ENCODE assay signal across 2 cellular contexts in genomic region chr2:41907141-41907540, GRCh38.
TF ChIP-seq lines count a peak whose summit lies in the region.

No MANE protein-coding gene starts in this region.

TF ChIP-seq in IMR-90, 13 proteins besides CTCF, POLR2A, EP300 and RAD21:
- no peak for TF ChIP-seq MAZ (IDR thresholded peaks at IDR 0.05; ENCODE audit: borderline replicate concordance, low read depth, low read length)
- TF ChIP-seq CHD1 (IDR thresholded peaks at IDR 0.05; ENCODE audit: low read depth, low read length), result no peak
- TF ChIP-seq CEBPB (IDR thresholded peaks at IDR 0.05; ENCODE audit: low read depth, low read length), result no peak
- TF ChIP-seq FOS (IDR thresholded peaks at IDR 0.05; ENCODE audit: low read depth, low read length), result no peak
- no peak for TF ChIP-seq USF2 (IDR thresholded peaks at IDR 0.05; ENCODE audit: low read depth, low read length)
- no peak for TF ChIP-seq MXI1 (IDR thresholded peaks at IDR 0.05; ENCODE audit: borderline replicate concordance, low read depth, low read length)
- TF ChIP-seq MAFK (IDR thresholded peaks at IDR 0.05; ENCODE audit: low read depth, low read length), result no peak
- TF ChIP-seq RCOR1 (IDR thresholded peaks at IDR 0.05; ENCODE audit: insufficient replicate concordance, low read length), result no peak
- TF ChIP-seq BHLHE40 (IDR thresholded peaks at IDR 0.05; ENCODE audit: low read depth, low read length), result no peak
- TF ChIP-seq, protein P1, sequence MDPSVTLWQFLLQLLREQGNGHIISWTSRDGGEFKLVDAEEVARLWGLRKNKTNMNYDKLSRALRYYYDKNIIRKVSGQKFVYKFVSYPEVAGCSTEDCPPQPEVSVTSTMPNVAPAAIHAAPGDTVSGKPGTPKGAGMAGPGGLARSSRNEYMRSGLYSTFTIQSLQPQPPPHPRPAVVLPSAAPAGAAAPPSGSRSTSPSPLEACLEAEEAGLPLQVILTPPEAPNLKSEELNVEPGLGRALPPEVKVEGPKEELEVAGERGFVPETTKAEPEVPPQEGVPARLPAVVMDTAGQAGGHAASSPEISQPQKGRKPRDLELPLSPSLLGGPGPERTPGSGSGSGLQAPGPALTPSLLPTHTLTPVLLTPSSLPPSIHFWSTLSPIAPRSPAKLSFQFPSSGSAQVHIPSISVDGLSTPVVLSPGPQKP (IDR thresholded peaks at IDR 0.05; ENCODE audit: borderline replicate concordance, low read depth, low read length), result no peak
- no peak for TF ChIP-seq RFX5 (IDR thresholded peaks at IDR 0.05; ENCODE audit: low read depth, low read length)
- TF ChIP-seq SMC3 (IDR thresholded peaks at IDR 0.05; ENCODE audit: low read depth, low read length), result no peak
- no peak for TF ChIP-seq NFE2L2 (IDR thresholded peaks at IDR 0.05; ENCODE audit: low read depth, low read length)

TF ChIP-seq in H1, 55 proteins besides CTCF, POLR2A, EP300 and RAD21:
- TF ChIP-seq SUZ12 (IDR thresholded peaks at IDR 0.05; ENCODE audit: low read length) (no peak), SRF (IDR thresholded peaks at IDR 0.05; ENCODE audit: low read depth, low read length) (no peak), KDM4A (IDR thresholded peaks at IDR 0.05; ENCODE audit: low read depth, low read length, severe bottlenecking) (no peak), GABPA (IDR thresholded peaks at IDR 0.05; ENCODE audit: borderline replicate concordance, insufficient read depth, low read length) (no peak), GTF2F1 (IDR thresholded peaks at IDR 0.05; ENCODE audit: borderline replicate concordance, low read depth, low read length) (no peak), HDAC6 (IDR thresholded peaks at IDR 0.05; ENCODE audit: low read depth, low read length) (no peak), SAP30 (IDR thresholded peaks at IDR 0.05; ENCODE audit: insufficient read depth, insufficient replicate concordance, low read length) (no peak), CEBPB (IDR thresholded peaks at IDR 0.05; ENCODE audit: low read depth, low read length) (no peak)
TF ChIP-seq in H1: peak in this region for 0.
